In genomic region chr10:82256275-82256674, GRCh38 we compare ENCODE assay signal across 37 cellular contexts.
"Had no signal": no experiment of that assay in that cellular context is flagged by ENCODE, and none has a peak within 500 bp of the region (broad histone marks: within the 10 kb centered on the region; RNA-seq: fewer than 3 reads in every experiment).

No MANE protein-coding gene starts in this region.

- H3K27me3 Mint-ChIP-seq: activated CD4-positive, alpha-beta T cell treated with anti-CD3 and anti-CD28 coated beads, Interleukin-2, amount 10 ng/mL, durations not matched to agents 24 days and 14 days; activated naive CD8-positive, alpha-beta T cell; activated naive CD8-positive, alpha-beta T cell treated with anti-CD3 and anti-CD28 coated beads, Interleukin-2, amount 50 U/mL, for 24 hours; brain had no signal

- H3K27me3 ChIP-seq: MG63 had no signal

- H3K4me1 Mint-ChIP-seq: activated CD4-positive, alpha-beta T cell treated with anti-CD3 and anti-CD28 coated beads, Interleukin-2, amount 10 ng/mL, durations not matched to agents 24 days and 14 days; activated naive CD8-positive, alpha-beta T cell treated with anti-CD3 and anti-CD28 coated beads, Interleukin-2, amount 50 U/mL, for 24 hours; brain had no signal

- H3K4me3 ChIP-seq: MG63 had no signal

- H3K27ac Mint-ChIP-seq: activated CD4-positive, alpha-beta T cell treated with anti-CD3 and anti-CD28 coated beads, Interleukin-2, amount 10 ng/mL, durations not matched to agents 24 days and 14 days; activated CD8-positive, alpha-beta T cell treated with anti-CD3 and anti-CD28 coated beads for 36 hours; activated naive CD4-positive, alpha-beta T cell treated with anti-CD3 and anti-CD28 coated beads for 36 hours; activated naive CD8-positive, alpha-beta T cell; activated naive CD8-positive, alpha-beta T cell treated with anti-CD3 and anti-CD28 coated beads, Interleukin-2, amount 50 U/mL, for 24 hours; activated T-cell treated with anti-CD3 and anti-CD28 coated beads, Interleukin-2, amount 50 U/mL, for 72 hours; activated T-helper 2 cell treated with anti-CD3 and anti-CD28 coated beads, Interferon-gamma antibody, Interleukin-2, Interleukin-4, amounts not matched to agents 10 μg/mL and 5 μg/mL and 100 μg/mL, durations not matched to agents 14 hours and 24 hours and 36 hours; brain had no signal

- H3K36me3 Mint-ChIP-seq: activated naive CD8-positive, alpha-beta T cell; brain had no signal

- H3K9me3 Mint-ChIP-seq: activated CD4-positive, alpha-beta T cell treated with anti-CD3 and anti-CD28 coated beads, Interleukin-2, amount 10 ng/mL, durations not matched to agents 24 days and 14 days; brain had no signal

- H3K4me3 Mint-ChIP-seq: activated CD4-positive, alpha-beta T cell treated with anti-CD3 and anti-CD28 coated beads, Interleukin-2, amount 10 ng/mL, durations not matched to agents 24 days and 14 days; activated CD8-positive, alpha-beta T cell treated with anti-CD3 and anti-CD28 coated beads for 36 hours; activated naive CD4-positive, alpha-beta T cell treated with anti-CD3 and anti-CD28 coated beads for 36 hours; activated naive CD8-positive, alpha-beta T cell; activated naive CD8-positive, alpha-beta T cell treated with anti-CD3 and anti-CD28 coated beads, Interleukin-2, amount 50 U/mL, for 24 hours; activated T-cell treated with anti-CD3 and anti-CD28 coated beads, Interleukin-2, amount 50 U/mL, for 72 hours; brain had no signal

- H3K9me3 ChIP-seq: MG63 had no signal

- DNase-seq: activated CD4-positive, alpha-beta T cell treated with anti-CD3 and anti-CD28 coated beads for 1 hour; activated CD4-positive, alpha-beta T cell treated with anti-CD3 and anti-CD28 coated beads, Interleukin-2, amount 10 ng/mL, durations not matched to agents 24 days and 14 days; activated CD4-positive, alpha-beta T cell treated with anti-CD3 and anti-CD28 coated beads, Interleukin-2, amount 50 U/mL, for 4 hours; activated CD4-positive, CD25-positive, alpha-beta regulatory T cell; activated CD8-positive, alpha-beta T cell treated with anti-CD3 and anti-CD28 coated beads for 36 hours; activated gamma-delta T cell; activated naive CD4-positive, alpha-beta T cell treated with anti-CD3 and anti-CD28 coated beads for 36 hours; activated naive CD8-positive, alpha-beta T cell treated with anti-CD3 and anti-CD28 coated beads, Interleukin-2, amount 50 U/mL, for 24 hours; activated T-cell treated with anti-CD3 and anti-CD28 coated beads, Interleukin-2, amount 50 U/mL, for 1 hour; activated T-cell treated with anti-CD3 and anti-CD28 coated beads, Interleukin-2, amount 50 U/mL, for 72 hours; anterior cingulate cortex; caudate nucleus; cerebellar nuclear complex; Kasumi-1; KG1; MG63; NCI-H1048; NCI-H1105 treated with DMSO at 0.1 percent for 48 hours; NCI-H1436; NCI-H1694; NCI-H1930; NCI-H2081 treated with DMSO at 0.1 percent for 48 hours; NCI-H345; NCI-H510A; NCI-H526; NCI-H748 treated with DMSO at 0.1 percent for 48 hours; NK-92 treated with Interleukin-12 subunit alpha and Interleukin-12 subunit beta, amount 100 ng/mL, for 24 hours; OCI-M1; Right ventricle myocardium superior; SW 1271; T-helper 1 cell; T-helper 2 cell; T-helper 9 cell had no signal

- H3K27ac ChIP-seq: VCaP had no signal

- H3K36me3 ChIP-seq: MG63 had no signal
